8 cellular contexts compared by ENCODE assay signal in genomic region chr1:6347641-6348487, GRCh38. TPM values are rescaled to one million over a fixed set of nuclear protein-coding genes. Genes with fewer than 3 reads are reported as not detected.
DNase-seq lines count a peak whose midpoint lies in the region; ATAC-seq and TF ChIP-seq lines count a peak whose summit lies in the region.

No MANE protein-coding gene starts in this region.

- H3K79me2 ChIP-seq in Loucy (ENCODE audit: insufficient read depth, low read length), result peaks cover 15% of the 10 kb centered on the region; the same call in 1 of the 2 replicates

- no peak overlapping the region for H2AFZ ChIP-seq in Loucy (ENCODE audit: low read length)

- DNase-seq in ELF-1 (ENCODE audit: low read depth, low spot score), result peak; percentile 58
- peak; percentile 33 to 59 for DNase-seq in activated CD8-positive, alpha-beta memory T cell treated with anti-CD3 and anti-CD28 coated beads for 1 hour (ENCODE audit: extremely low read depth in 1 of 2, low read depth in 1 of 2)
- peak; percentile 53 for DNase-seq in epithelial cell of esophagus (ENCODE audit: low read depth)
- DNase-seq in osteocyte (ENCODE audit: extremely low spot score, unreplicated experiment), result no peak

- H3K4me3 ChIP-seq in Loucy (ENCODE audit: low read length, poor library complexity, severe bottlenecking) (no peak overlapping the region), epithelial cell of esophagus (ENCODE audit: low read length) (no peak overlapping the region)

- no peaks in the 10 kb centered on the region for H4K20me1 ChIP-seq in Loucy (ENCODE audit: insufficient read depth, low read length, poor library complexity, severe bottlenecking)

- no peaks in the 10 kb centered on the region for H3K36me3 Mint-ChIP-seq in osteocyte (ENCODE audit: unreplicated experiment)

- peaks cover 10% of the 10 kb centered on the region for H3K4me1 ChIP-seq in Loucy (ENCODE audit: insufficient read depth, low read length, poor library complexity, severe bottlenecking)

- no peaks in the 10 kb centered on the region for H3K9me2 ChIP-seq in Loucy (replicated peaks; ENCODE audit: low read depth, low read length)

- ATAC-seq in GM19035 (IDR thresholded peaks at IDR 0.05; ENCODE audit: unreplicated experiment), result no peak
- ATAC-seq in GM18861 (IDR thresholded peaks at IDR 0.05; ENCODE audit: unreplicated experiment), result no peak
- no peak for ATAC-seq in HG03565 (IDR thresholded peaks at IDR 0.05; ENCODE audit: unreplicated experiment)

- no peaks in the 10 kb centered on the region for H3K27me3 Mint-ChIP-seq in osteocyte (ENCODE audit: unreplicated experiment)

- H3K4me1 Mint-ChIP-seq in osteocyte (ENCODE audit: unreplicated experiment), result peaks cover 1% of the 10 kb centered on the region

- H3K4me2 ChIP-seq in Loucy (ENCODE audit: low read depth, low read length, poor library complexity, severe bottlenecking), result peak overlapping the region; percentile 28

- H3K9me3 ChIP-seq in Loucy (ENCODE audit: insufficient read depth, low read depth, low read length), result no peaks in the 10 kb centered on the region

- no peaks in the 10 kb centered on the region for H3K9me3 Mint-ChIP-seq in osteocyte (ENCODE audit: unreplicated experiment)

- H3K36me3 ChIP-seq in Loucy (ENCODE audit: insufficient read depth, low read length), result no peaks in the 10 kb centered on the region; the same call in 1 of the 2 replicates

- no peaks in the 10 kb centered on the region for H3K27me3 ChIP-seq in Loucy (ENCODE audit: insufficient read depth, low read length, poor library complexity, severe bottlenecking)

- H3F3A ChIP-seq in Loucy (ENCODE audit: low read depth), result no peaks in the 10 kb centered on the region

- no peak overlapping the region for H3K27ac Mint-ChIP-seq in osteocyte (ENCODE audit: unreplicated experiment)

- TF ChIP-seq CTCF in Loucy (conservative IDR thresholded peaks at IDR 0.05; ENCODE audit: low read length) (peak; percentile 81), epithelial cell of esophagus (IDR thresholded peaks at IDR 0.05; ENCODE audit: insufficient read depth, low read depth, low read length, missing control alignments) (peak; percentile 79), osteocyte (IDR thresholded peaks at IDR 0.05) (peak; percentile 66)

- H3K4me3 Mint-ChIP-seq in osteocyte (ENCODE audit: unreplicated experiment), result no peak overlapping the region

- no peak overlapping the region for H3K9ac ChIP-seq in Loucy (ENCODE audit: low read depth, low read length, poor library complexity, severe bottlenecking)

RNA-seq across cellular contexts. Expression of gene ACOT7, which starts 45.7 kb away (rescaled TPM):
- 21.6 and 21.8 TPM in 2 replicates for total RNA-seq in osteocyte
